In the genomic region with DNA sequence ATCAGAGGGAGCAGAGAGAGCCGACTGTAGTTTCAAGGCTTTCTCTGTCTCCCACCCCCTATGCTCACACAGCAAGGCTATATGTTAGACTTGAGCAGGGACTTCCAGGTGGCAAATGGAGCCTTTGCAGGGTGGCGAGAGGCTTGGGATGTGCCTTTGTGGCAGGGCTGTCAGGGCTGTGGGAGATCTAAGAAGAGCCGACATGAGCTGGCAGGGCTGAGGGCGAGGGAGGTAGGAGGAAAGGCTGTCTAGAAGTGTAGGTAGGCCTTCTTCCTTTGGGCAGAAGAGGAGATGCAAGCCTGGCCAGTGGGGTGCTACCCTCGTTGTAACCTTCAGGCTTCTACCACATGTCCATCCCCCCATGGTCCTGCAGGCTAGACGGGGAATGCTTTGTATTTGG, we compare ENCODE assay signal across 1 cellular context.
TF ChIP-seq lines count a peak whose summit lies in the region.

No MANE protein-coding gene starts in this region.

TF ChIP-seq in IMR-90, 13 proteins besides CTCF, POLR2A, EP300 and RAD21 (continued from another document):
- TF ChIP-seq RCOR1 (IDR thresholded peaks at IDR 0.05; ENCODE audit: insufficient replicate concordance, low read length) (no peak), NFE2L2 (IDR thresholded peaks at IDR 0.05; ENCODE audit: low read depth, low read length) (no peak), FOS (IDR thresholded peaks at IDR 0.05; ENCODE audit: low read depth, low read length) (no peak), MAZ (IDR thresholded peaks at IDR 0.05; ENCODE audit: borderline replicate concordance, low read depth, low read length) (no peak), MAFK (IDR thresholded peaks at IDR 0.05; ENCODE audit: low read depth, low read length) (no peak), MXI1 (IDR thresholded peaks at IDR 0.05; ENCODE audit: borderline replicate concordance, low read depth, low read length) (no peak), BHLHE40 (IDR thresholded peaks at IDR 0.05; ENCODE audit: low read depth, low read length) (no peak), SMC3 (IDR thresholded peaks at IDR 0.05; ENCODE audit: low read depth, low read length) (no peak)
- TF ChIP-seq, protein P1, sequence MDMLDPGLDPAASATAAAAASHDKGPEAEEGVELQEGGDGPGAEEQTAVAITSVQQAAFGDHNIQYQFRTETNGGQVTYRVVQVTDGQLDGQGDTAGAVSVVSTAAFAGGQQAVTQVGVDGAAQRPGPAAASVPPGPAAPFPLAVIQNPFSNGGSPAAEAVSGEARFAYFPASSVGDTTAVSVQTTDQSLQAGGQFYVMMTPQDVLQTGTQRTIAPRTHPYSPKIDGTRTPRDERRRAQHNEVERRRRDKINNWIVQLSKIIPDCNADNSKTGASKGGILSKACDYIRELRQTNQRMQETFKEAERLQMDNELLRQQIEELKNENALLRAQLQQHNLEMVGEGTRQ (IDR thresholded peaks at IDR 0.05; ENCODE audit: low read depth, low read length) = no peak
